8 cellular contexts compared by ENCODE assay signal in genomic region chr3:139935866-139936817, GRCh38. TPM values are rescaled to one million over a fixed set of nuclear protein-coding genes. Genes with fewer than 3 reads are reported as not detected.
DNase-seq lines count a peak whose midpoint lies in the region; ATAC-seq and TF ChIP-seq lines count a peak whose summit lies in the region.

No MANE protein-coding gene starts in this region.

- H3K9me3 ChIP-seq in stomach, result no peaks in the 10 kb centered on the region

- TF ChIP-seq CTCF in VCaP (conservative IDR thresholded peaks at IDR 0.05) (no peak), stomach (IDR thresholded peaks at IDR 0.05) (no peak)

- peaks cover 12 to 29% (median 22%) of the 10 kb centered on the region in 4 donors for H3K4me1 ChIP-seq in stomach

- peak overlapping the region; percentile 44 to 56 (median 50) for H3K4me3 ChIP-seq in stomach

- no peaks in the 10 kb centered on the region for H3K36me3 ChIP-seq in stomach

- ATAC-seq in HG03196 (IDR thresholded peaks at IDR 0.05; ENCODE audit: unreplicated experiment) (no peak), HG03039 (IDR thresholded peaks at IDR 0.05; ENCODE audit: unreplicated experiment) (no peak)

- peak overlapping the region; percentile 38; the same call in 1 of the 2 replicates for H3K27ac ChIP-seq in VCaP
- H3K27ac ChIP-seq in stomach, result peak overlapping the region in 1 of 5 donors; percentile 43

- WGBS in stomach, 5 donors, result 3 to 6% (median 4%) methylated on average over 31 to 42 of the region's 42 CpGs

- TF ChIP-seq POLR2A in stomach (IDR thresholded peaks at IDR 0.05), result no peak

- intact Hi-C loops in stomach (cut with DNase I; ENCODE audit: low total_unique reads), result no loop called here

- DNase-seq in NCI-H1436 (lab: John Stamatoyannopoulos, UW) (peak; percentile 41), NCI-H1436 treated with DMSO at 0.1 percent for 48 hours (lab: John Stamatoyannopoulos, UW) (no peak), iPS-NIHi11 (ENCODE audit: low spot score) (peak; percentile 38), stomach (peak; percentile 26), SK-N-DZ (ENCODE audit: low spot score) (no peak)

- TF ChIP-seq EP300 in stomach (IDR thresholded peaks at IDR 0.05), result no peak

- H3K27me3 ChIP-seq in stomach, result peaks cover 6 to 66% (median 27%) of the 10 kb centered on the region in 3 donors

RNA-seq across cellular contexts. Expression of gene CLSTN2, which starts 1.2 kb away (rescaled TPM):
- 1 to 10 TPM; 1.7 to 5.4 (median 2.0) TPM for total RNA-seq in stomach
- polyA plus RNA-seq in stomach, result under 1 TPM; 0.10 to 0.19 (median 0.15) TPM
- 0.06 and 0.17 TPM in 2 replicates for polyA plus RNA-seq in SK-N-DZ (2014; cell fraction: cytosol; rRNA removed)
- polyA plus RNA-seq in SK-N-DZ (2014; cell fraction: nucleus; rRNA removed), result 0.06 and 0.61 TPM in 2 replicates

Comparison
In these comparisons a context has a peak if more than half of its experiments do, and no peak if none do; other contexts are left out.
1. DNase-seq: peak in NCI-H1436 (single experiment), iPS-NIHi11 (single experiment) and stomach (single experiment); none in NCI-H1436 treated with DMSO at 0.1 percent for 48 hours (single experiment) and SK-N-DZ (single experiment).